ENCODE assay signal across 15 cellular contexts in the genomic region with DNA sequence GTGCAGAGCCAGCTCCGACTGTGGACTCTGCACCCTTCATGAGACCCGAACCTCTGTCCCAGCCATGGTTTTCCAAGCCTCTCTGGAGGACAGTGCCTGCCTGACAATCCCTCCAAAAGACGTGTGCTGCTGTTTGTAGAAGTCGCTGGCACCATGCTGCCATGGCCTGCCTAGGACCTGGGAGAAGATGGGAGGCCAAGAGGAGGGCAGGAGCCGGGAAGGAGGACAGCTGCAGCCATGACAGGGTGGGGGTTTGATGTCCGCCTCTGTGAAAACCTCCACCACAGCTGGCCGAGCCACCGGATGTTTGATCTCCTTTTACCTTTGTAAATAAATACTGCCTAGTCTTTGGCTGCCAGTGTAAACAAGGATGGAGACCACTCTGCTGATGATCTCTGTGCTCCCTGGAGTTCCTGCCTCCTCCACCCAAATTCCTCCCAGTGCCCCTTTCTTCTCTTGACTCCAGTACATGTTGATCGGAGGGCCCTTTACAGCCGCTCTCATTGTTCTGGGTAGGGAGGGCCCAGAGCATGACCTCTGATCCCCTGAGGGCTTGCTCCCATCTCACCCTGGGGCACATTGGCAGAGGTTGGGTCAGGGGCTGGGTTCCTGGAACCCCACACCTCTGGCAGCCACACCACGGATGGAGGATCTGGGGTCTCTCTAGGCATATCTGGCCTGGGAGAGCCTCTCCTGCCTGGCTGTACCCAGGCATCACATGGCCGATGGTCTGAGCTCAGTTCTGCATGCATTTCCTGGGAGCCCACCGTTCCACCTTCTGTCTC.
DNase-seq lines count a peak whose midpoint lies in the region; ATAC-seq and TF ChIP-seq lines count a peak whose summit lies in the region.
"Had no signal": no experiment of that assay in that cellular context is flagged by ENCODE, and none has a peak within 500 bp of the region (broad histone marks: within the 10 kb centered on the region; RNA-seq: fewer than 3 reads in every experiment).

No MANE protein-coding gene starts in this region.

- H3K36me3 Mint-ChIP-seq in glutamatergic neuron (ENCODE audit: unreplicated experiment), result no peaks in the 10 kb centered on the region
- H3K36me3 Mint-ChIP-seq: stimulated activated memory B cell treated with anti-CD40 and anti-IgM and Interleukin-4, amounts not matched to agents 10 μg/mL and 1 μg/mL and 100 μg/mL, for 72 hours had no signal

- H3K36me3 ChIP-seq in BLaER1, result peaks cover 71% of the 10 kb centered on the region
- H3K36me3 ChIP-seq: heart left ventricle, MG63, vagina had no signal

- H4K20me1 ChIP-seq in BLaER1, result peaks cover 100% of the 10 kb centered on the region

- H3K9me3 ChIP-seq in BLaER1, result no peaks in the 10 kb centered on the region
- H3K9me3 ChIP-seq: heart left ventricle, MG63, vagina had no signal

- peak overlapping the region; percentile 34 for H3K4me3 Mint-ChIP-seq in glutamatergic neuron (ENCODE audit: unreplicated experiment)
- H3K4me3 Mint-ChIP-seq: stimulated activated memory B cell treated with anti-CD40 and anti-IgM and Interleukin-4, amounts not matched to agents 10 μg/mL and 1 μg/mL and 100 μg/mL, for 72 hours had no signal

- H3K4me1 ChIP-seq in BLaER1, result peaks cover 100% of the 10 kb centered on the region

- ATAC-seq in GM19351 (IDR thresholded peaks at IDR 0.05; ENCODE audit: unreplicated experiment) (no peak), GM18511 (IDR thresholded peaks at IDR 0.05; ENCODE audit: unreplicated experiment) (no peak)
- ATAC-seq: heart left ventricle; left colon; stimulated activated memory B cell treated with anti-CD40 and anti-IgM and Interleukin-4, amounts not matched to agents 10 μg/mL and 1 μg/mL and 100 μg/mL, for 72 hours had no signal

- no peak overlapping the region for H3K9ac ChIP-seq in BLaER1

- peaks cover 17% of the 10 kb centered on the region for H3K9me3 Mint-ChIP-seq in glutamatergic neuron (ENCODE audit: unreplicated experiment)
- H3K9me3 Mint-ChIP-seq: stimulated activated memory B cell treated with anti-CD40 and anti-IgM and Interleukin-4, amounts not matched to agents 10 μg/mL and 1 μg/mL and 100 μg/mL, for 72 hours had no signal

- H3K27ac Mint-ChIP-seq in glutamatergic neuron (ENCODE audit: unreplicated experiment), result peak overlapping the region; percentile 22
- H3K27ac Mint-ChIP-seq: stimulated activated memory B cell treated with anti-CD40 and anti-IgM and Interleukin-4, amounts not matched to agents 10 μg/mL and 1 μg/mL and 100 μg/mL, for 72 hours had no signal

- no peak for TF ChIP-seq CTCF in glutamatergic neuron (IDR thresholded peaks at IDR 0.05; ENCODE audit: partially characterized antibody, unreplicated experiment)

- peak overlapping the region; percentile 68 for H3K4me2 ChIP-seq in BLaER1

- peaks cover 41% of the 10 kb centered on the region for H3K4me1 Mint-ChIP-seq in glutamatergic neuron (ENCODE audit: low read depth, unreplicated experiment)

- no peaks in the 10 kb centered on the region for H3K27me3 ChIP-seq in BLaER1
- H3K27me3 ChIP-seq: heart left ventricle, MG63, vagina had no signal

- no peak overlapping the region for H3K4me3 ChIP-seq in BLaER1
- H3K4me3 ChIP-seq: heart left ventricle, MG63, vagina had no signal

- peaks cover 20% of the 10 kb centered on the region for H3K27me3 Mint-ChIP-seq in glutamatergic neuron (ENCODE audit: unreplicated experiment)
- H3K27me3 Mint-ChIP-seq: stimulated activated memory B cell treated with anti-CD40 and anti-IgM and Interleukin-4, amounts not matched to agents 10 μg/mL and 1 μg/mL and 100 μg/mL, for 72 hours had no signal

- H3K27ac ChIP-seq in BLaER1, result no peak overlapping the region
- H3K27ac ChIP-seq: heart left ventricle, vagina had no signal

- DNase-seq in DMS53 (lab: John Stamatoyannopoulos, UW) (peak; percentile 83), NCI-H748 (lab: John Stamatoyannopoulos, UW; ENCODE audit: unreplicated experiment) (peak; percentile 91), glutamatergic neuron (no peak), RKO (ENCODE audit: low spot score) (no peak)
- no peak for DNase-seq in effector CD4-positive, alpha-beta T cell
- DNase-seq: cerebellar nuclear complex; heart left ventricle; left colon; MG63; stimulated activated CD4-positive, alpha-beta T cell treated with anti-CD3 and anti-CD28 coated beads, Interleukin-4, amount 100 ng/mL, for 24 hours had no signal

Comparison
In these comparisons a context has a peak if more than half of its experiments do, and no peak if none do; other contexts are left out.
1. DNase-seq: peak in DMS53 (single experiment) and NCI-H748 (single experiment); none in glutamatergic neuron (single experiment), RKO (single experiment) and effector CD4-positive, alpha-beta T cell (single experiment).